In genomic region chr12:115963030-115963480, GRCh38 we compare ENCODE assay signal across 13 cellular contexts.
DNase-seq lines count a peak whose midpoint lies in the region; TF ChIP-seq lines count a peak whose summit lies in the region.
"Had no signal": no experiment of that assay in that cellular context is flagged by ENCODE, and none has a peak within 500 bp of the region (broad histone marks: within the 10 kb centered on the region; RNA-seq: fewer than 3 reads in every experiment).

No MANE protein-coding gene starts in this region.

- in situ Hi-C loops in Caki2 (cut with HindIII; ENCODE audit: low pct_unique_long_range_greater_than_20kb, low sequenced_read_pairs) (no loop called here), mammary epithelial cell (cut with MboI; ENCODE audit: low sequenced_read_pairs in 2 of 2) (no loop called here)

- DNase-seq in Caki2 (ENCODE audit: low read depth), result peak; percentile 83
- peak; percentile 80 for DNase-seq in HT1080 (ENCODE audit: low read depth)
- DNase-seq in mammary epithelial cell, result peak; percentile 17
- no peak for DNase-seq in NCI-H2081 (lab: John Stamatoyannopoulos, UW)
- no peak for DNase-seq in anterior cingulate cortex (lab: John Stamatoyannopoulos, UW)
- DNase-seq in SW 1271 (lab: John Stamatoyannopoulos, UW), result no peak
- no peak for DNase-seq in activated gamma-delta T cell (lab: John Stamatoyannopoulos, UW)
- DNase-seq: activated CD8-positive, alpha-beta memory T cell treated with anti-CD3 and anti-CD28 coated beads, Interleukin-2, amount 50 U/mL, for 48 hours; erythroblast; right lobe of liver; thyroid gland had no signal

- peaks cover 6% of the 10 kb centered on the region for H3K4me1 ChIP-seq in mammary epithelial cell (ENCODE audit: insufficient read depth, low read length)
- peaks cover 14% of the 10 kb centered on the region for H3K4me1 ChIP-seq in mesodermal cell (ENCODE audit: control insufficient read depth, insufficient read depth, low read length, poor library complexity, severe bottlenecking)
- H3K4me1 ChIP-seq: right lobe of liver had no signal

- H3K4me3 ChIP-seq in mammary epithelial cell (replicated peaks in 1 of 3; ENCODE audit: insufficient read depth in 1 of 3, low read depth in 2 of 3, low read length in 3 of 3) (no peak overlapping the region), mesodermal cell (ENCODE audit: extremely low read depth, insufficient read depth, low read length, poor library complexity, severe bottlenecking) (no peak overlapping the region)
- H3K4me3 ChIP-seq: cardiac muscle cell, right lobe of liver, thyroid gland had no signal

- CTCF ChIA-PET in mammary epithelial cell (lab: Charles Lee; ENCODE audit: low non-redundant PET), result no interaction called here

- peaks cover 15% of the 10 kb centered on the region for H3K36me3 ChIP-seq in mammary epithelial cell (ENCODE audit: insufficient read depth, low read length)
- H3K36me3 ChIP-seq in mesodermal cell (ENCODE audit: control insufficient read depth, insufficient read depth, low read length), result peaks cover 84% of the 10 kb centered on the region

- no peak overlapping the region for H3K9ac ChIP-seq in mammary epithelial cell (ENCODE audit: insufficient read depth, low read length)

- no peak overlapping the region for H2AFZ ChIP-seq in mammary epithelial cell (ENCODE audit: low read depth, low read length)

- H3K4me2 ChIP-seq in mammary epithelial cell (ENCODE audit: insufficient read depth, low read depth, low read length), result no peak overlapping the region

- WGBS in mammary epithelial cell (ENCODE audit: low coverage, missing lambda C conversion rate), result 94% methylated on average over 5 of the region's 5 CpGs
- WGBS in mesodermal cell (ENCODE audit: insufficient coverage in 2 of 2), 2 experiments, result 92 to 96% methylated on average over 4 to 5 of the region's 5 CpGs

- intact Hi-C loops in mammary epithelial cell (cut with micrococcal nuclease), result no loop called here

- no peaks in the 10 kb centered on the region for H3K79me2 ChIP-seq in mammary epithelial cell (ENCODE audit: insufficient read depth, low read length)

- dilution Hi-C loops in mammary epithelial cell (cut with HindIII; ENCODE audit: low sequenced_read_pairs), result no loop called here

- H3K9me3 ChIP-seq in mammary epithelial cell (replicated peaks; ENCODE audit: insufficient read depth, low read length) (no peaks in the 10 kb centered on the region), mesodermal cell (ENCODE audit: control insufficient read depth, low read length) (no peaks in the 10 kb centered on the region)
- H3K9me3 ChIP-seq: right lobe of liver, thyroid gland had no signal

- no peaks in the 10 kb centered on the region for H3K27me3 ChIP-seq in mammary epithelial cell (ENCODE audit: insufficient read depth, low read length)
- H3K27me3 ChIP-seq: cardiac muscle cell, right lobe of liver, thyroid gland had no signal

- peaks cover 3% of the 10 kb centered on the region for H4K20me1 ChIP-seq in mammary epithelial cell (ENCODE audit: insufficient read depth, low read length)

- H3K27ac ChIP-seq in mammary epithelial cell (ENCODE audit: insufficient read depth, low read depth, low read length), result no peak overlapping the region
- peak overlapping the region; percentile 10 for H3K27ac ChIP-seq in mesodermal cell (ENCODE audit: low read depth, low read length, severe bottlenecking)
- H3K27ac ChIP-seq: cardiac muscle cell, right lobe of liver, thyroid gland had no signal

- no peak for TF ChIP-seq CTCF in mammary epithelial cell (conservative IDR thresholded peaks at IDR 0.05 in 1 of 2, IDR thresholded peaks at IDR 0.05 in 1 of 2; ENCODE audit: extremely low read depth in 1 of 2, insufficient read depth in 1 of 2, low read depth in 1 of 2, low read length in 2 of 2)

- no TSS peak for BruUV-seq in mammary epithelial cell (replicated peaks; lab: Mats Ljungman, UMichigan)

Comparison
In these comparisons a context has a peak if more than half of its experiments do, and no peak if none do; other contexts are left out.
1. DNase-seq: peak in Caki2 (single experiment), HT1080 (single experiment) and mammary epithelial cell (single experiment); none in NCI-H2081 (0 of 2), anterior cingulate cortex (0 of 58), SW 1271 (0 of 2) and activated gamma-delta T cell (single experiment).